ENCODE assay signal across 9 cellular contexts in the genomic region with DNA sequence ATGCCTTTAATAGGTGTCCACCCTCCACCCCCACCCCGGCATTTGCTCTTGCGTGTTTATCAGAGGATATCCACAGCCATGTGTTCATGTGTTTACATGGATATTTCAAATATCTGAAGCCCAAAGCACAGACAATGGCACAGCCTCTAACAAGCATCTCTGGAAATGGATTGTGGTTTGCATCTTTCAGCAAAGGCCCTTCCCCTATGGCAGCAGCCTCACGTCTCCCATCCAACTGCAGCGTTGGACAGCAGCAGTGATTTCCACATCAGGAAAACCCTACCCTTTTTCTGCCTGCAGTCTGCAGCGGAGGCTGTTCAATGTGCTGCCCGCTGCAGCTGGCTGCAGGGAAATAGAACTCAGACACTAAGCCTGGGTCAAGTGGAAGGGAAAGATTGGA. TPM values are rescaled to one million over a fixed set of nuclear protein-coding genes. Genes with fewer than 3 reads are reported as not detected.
DNase-seq lines count a peak whose midpoint lies in the region; ATAC-seq, FAIRE-seq and TF ChIP-seq lines count a peak whose summit lies in the region.
"Had no signal": no experiment of that assay in that cellular context is flagged by ENCODE, and none has a peak within 500 bp of the region (broad histone marks: within the 10 kb centered on the region; RNA-seq: fewer than 3 reads in every experiment).

No MANE protein-coding gene starts in this region.

- TF ChIP-seq POLR2A in gastroesophageal sphincter (IDR thresholded peaks at IDR 0.05), result no peak

- 81% methylated on average over 6 of the region's 6 CpGs for WGBS in SK-N-SH (ENCODE audit: low lambda C conversion rate)
- 20 to 43% methylated on average over 2 to 5 of the region's 6 CpGs for WGBS in gastroesophageal sphincter (ENCODE audit: low coverage in 1 of 2), 2 donors

- peaks cover 10% of the 10 kb centered on the region for H3F3A ChIP-seq in SK-N-SH (replicated peaks; ENCODE audit: insufficient read depth)

- CTCF ChIA-PET in SK-N-SH (lab: Yijun Ruan, JAX), result interaction anchor here (1.3 to 1.9 kb wide), 2 partner anchors 18 to 36 kb away, joined by 5 to 7 read pairs; no protein-coding TSS in a partner anchor
- CTCF ChIA-PET in activated CD4-positive, alpha-beta memory T cell treated with anti-CD3 and anti-CD28 coated beads for 36 hours (lab: Charles Lee), result no interaction called here

- no peaks in the 10 kb centered on the region for H3K27me3 ChIP-seq in SK-N-SH (ENCODE audit: insufficient read depth)
- H3K27me3 ChIP-seq in gastroesophageal sphincter, result peaks cover 38% of the 10 kb centered on the region

- peaks cover 33% of the 10 kb centered on the region for H3K4me1 Mint-ChIP-seq in activated CD4-positive, alpha-beta memory T cell treated with anti-CD3 and anti-CD28 coated beads for 36 hours (ENCODE audit: low read depth)

- no peak for TF ChIP-seq RAD21 in SK-N-SH (IDR thresholded peaks at IDR 0.05; ENCODE audit: low read length)

- intact Hi-C loops in kidney (cut with DNase I), result no loop called here
- intact Hi-C loops in activated CD4-positive, alpha-beta memory T cell treated with anti-CD3 and anti-CD28 coated beads for 36 hours (cut with micrococcal nuclease), result loop anchor here (5.0 to 10.0 kb wide), 2 partner anchors 173 to 386 kb away; partner anchors contain the start of genes IL24 and MAPKAPK2

- TF ChIP-seq EP300 in SK-N-SH (IDR thresholded peaks at IDR 0.05; ENCODE audit: borderline replicate concordance in 1 of 2, low read depth in 1 of 2, low read length in 1 of 2) (no peak), gastroesophageal sphincter (IDR thresholded peaks at IDR 0.05) (no peak)

- H3K36me3 ChIP-seq in SK-N-SH (replicated peaks in 1 of 2; ENCODE audit: control insufficient read depth in 1 of 2, insufficient read depth in 2 of 2, low read length in 1 of 2) (no peaks in the 10 kb centered on the region), gastroesophageal sphincter (no peaks in the 10 kb centered on the region), kidney (ENCODE audit: control insufficient read depth in 1 of 2, insufficient read depth in 2 of 2, low read length in 2 of 2) (no peaks in the 10 kb centered on the region)

- H4K20me1 ChIP-seq in SK-N-SH (ENCODE audit: insufficient read depth), result no peaks in the 10 kb centered on the region

- no peaks in the 10 kb centered on the region for H3K9me3 ChIP-seq in SK-N-SH
- H3K9me3 ChIP-seq in gastroesophageal sphincter, result no peaks in the 10 kb centered on the region
- H3K9me3 ChIP-seq in kidney (ENCODE audit: control insufficient read depth in 1 of 2, low read length in 2 of 2), result no peaks in the 10 kb centered on the region
- H3K9me3 ChIP-seq: A549 had no signal

- no peaks in the 10 kb centered on the region for H3K79me2 ChIP-seq in SK-N-SH (ENCODE audit: insufficient read depth)

- H3K4me3 Mint-ChIP-seq in activated CD4-positive, alpha-beta memory T cell treated with anti-CD3 and anti-CD28 coated beads for 36 hours, result no peak overlapping the region

- peaks cover 26% of the 10 kb centered on the region for H3K27me3 Mint-ChIP-seq in activated CD4-positive, alpha-beta memory T cell treated with anti-CD3 and anti-CD28 coated beads for 36 hours

- H3K27ac ChIP-seq in SK-N-SH (ENCODE audit: low read depth in 2 of 2, low read length in 1 of 2), result no peak overlapping the region
- H3K27ac ChIP-seq in gastroesophageal sphincter, result peak overlapping the region in 2 of 4 donors; percentile 6 to 61
- H3K27ac ChIP-seq in skin epidermis, result peak overlapping the region in 6 of 21 experiments; percentile 19 to 86 (median 73)
- no peak overlapping the region for H3K27ac ChIP-seq in kidney (ENCODE audit: low read depth in 2 of 2, low read length in 2 of 2)
- H3K27ac ChIP-seq: A549 had no signal

- TF ChIP-seq CTCF in SK-N-SH (IDR thresholded peaks at IDR 0.05), result no peak
- no peak for TF ChIP-seq CTCF in WI38 (IDR thresholded peaks at IDR 0.05; ENCODE audit: low read depth, low read length)
- TF ChIP-seq CTCF in gastroesophageal sphincter (IDR thresholded peaks at IDR 0.05), result no peak
- TF ChIP-seq CTCF in kidney (IDR thresholded peaks at IDR 0.05; ENCODE audit: borderline replicate concordance, extremely low read depth, insufficient read depth), result no peak

- no peak for ATAC-seq in SK-N-SH treated with all-trans-retinoic acid at 6 μM for 48 hours
- peak; percentile 26 for ATAC-seq in gastroesophageal sphincter
- ATAC-seq in HG02678 (IDR thresholded peaks at IDR 0.05; ENCODE audit: unreplicated experiment), result no peak
- ATAC-seq: A549 had no signal

- POLR2A ChIA-PET in SK-N-SH (lab: Yijun Ruan, JAX), result no interaction called here
- POLR2A ChIA-PET in activated CD4-positive, alpha-beta memory T cell treated with anti-CD3 and anti-CD28 coated beads for 36 hours (lab: Charles Lee), result no interaction called here

- FAIRE-seq in kidney (lab: Jason Lieb, UNC), result no peak
- FAIRE-seq: A549 had no signal

- DNase-seq in SK-N-SH (no peak), kidney (no peak)
- DNase-seq in activated CD4-positive, alpha-beta memory T cell treated with anti-CD3 and anti-CD28 coated beads for 36 hours, result no peak

- H2AFZ ChIP-seq in SK-N-SH (ENCODE audit: low read depth), result no peak overlapping the region

- H3K9me2 ChIP-seq in SK-N-SH, result no peaks in the 10 kb centered on the region

- no peaks in the 10 kb centered on the region for H3K36me3 Mint-ChIP-seq in activated CD4-positive, alpha-beta memory T cell treated with anti-CD3 and anti-CD28 coated beads for 36 hours

- H3K4me1 ChIP-seq in SK-N-SH (ENCODE audit: control insufficient read depth in 1 of 2, insufficient read depth in 2 of 2, low read depth in 1 of 2, low read length in 1 of 2) (peaks cover 18 to 21% of the 10 kb centered on the region in 2 experiments; a peak in 2 of 4 replicates), gastroesophageal sphincter (peaks cover 0 to 57% (median 10%) of the 10 kb centered on the region in 3 donors), kidney (ENCODE audit: control insufficient read depth in 1 of 2, insufficient read depth in 1 of 2, low read depth in 1 of 2, low read length in 2 of 2) (peaks cover 0 to 13% of the 10 kb centered on the region in 2 donors)

- peak overlapping the region; percentile 38; the same call in 1 of the 2 replicates for H3K4me2 ChIP-seq in SK-N-SH

- no peak overlapping the region for H3K4me3 ChIP-seq in SK-N-SH (ENCODE audit: low read depth in 2 of 2, low read length in 1 of 2)
- peak overlapping the region; percentile 60 for H3K4me3 ChIP-seq in WI38 (ENCODE audit: low read depth, low read length)
- H3K4me3 ChIP-seq in gastroesophageal sphincter, result peak overlapping the region in 1 of 2 donors; percentile 75
- peak overlapping the region in 4 of 7 experiments; percentile 68 to 82 (median 72) for H3K4me3 ChIP-seq in skin epidermis
- H3K4me3 ChIP-seq in kidney (ENCODE audit: low read length in 2 of 2), result peak overlapping the region in 1 of 2 donors; percentile 65
- H3K4me3 ChIP-seq: A549 had no signal

- no peak overlapping the region for H3K27ac Mint-ChIP-seq in activated CD4-positive, alpha-beta memory T cell treated with anti-CD3 and anti-CD28 coated beads for 36 hours

- H3K9me3 Mint-ChIP-seq in activated CD4-positive, alpha-beta memory T cell treated with anti-CD3 and anti-CD28 coated beads for 36 hours, result no peaks in the 10 kb centered on the region

- H3K9ac ChIP-seq in SK-N-SH, result no peak overlapping the region
- no peak overlapping the region for H3K9ac ChIP-seq in kidney (ENCODE audit: low read length in 2 of 2)

TF ChIP-seq in SK-N-SH treated with all-trans-retinoic acid at 6 μM for 48 hours, 23 proteins besides CTCF, POLR2A, EP300 and RAD21 (continues in another document):
- TF ChIP-seq ZFP3 (CRISPR knock-in tag; IDR thresholded peaks at IDR 0.05), result no peak
- TF ChIP-seq ESRRG (CRISPR knock-in tag; IDR thresholded peaks at IDR 0.05), result no peak
- no peak for TF ChIP-seq ZNF565 (CRISPR knock-in tag; conservative IDR thresholded peaks at IDR 0.05; ENCODE audit: low read depth)
- no peak for TF ChIP-seq ZFP30 (CRISPR knock-in tag; IDR thresholded peaks at IDR 0.05)
- no peak for TF ChIP-seq ISL1 (CRISPR knock-in tag; IDR thresholded peaks at IDR 0.05)
- no peak for TF ChIP-seq CSRNP3 (CRISPR knock-in tag; IDR thresholded peaks at IDR 0.05)
- TF ChIP-seq ZC3H10 (CRISPR knock-in tag; IDR thresholded peaks at IDR 0.05), result no peak
- TF ChIP-seq ZNF70 (CRISPR knock-in tag; IDR thresholded peaks at IDR 0.05), result no peak

RNA-seq across cellular contexts. Expression of gene RASSF5, which starts 1.6 kb away (rescaled TPM):
- 1.7 and 2.2 TPM in 2 replicates for polyA plus RNA-seq in SK-N-SH (2012; rRNA removed)
- polyA plus RNA-seq in SK-N-SH (2012; cell fraction: cytosol; rRNA removed), result 1.6 and 1.8 TPM in 2 replicates
- 4.4 and 5.0 TPM in 2 replicates for polyA plus RNA-seq in SK-N-SH (2012; cell fraction: nucleus; rRNA removed)
- total RNA-seq in gastroesophageal sphincter, result 10 to 100 TPM in 2 of 4 donors, 1 to 10 TPM in 2; 6.2 to 23.3 (median 8.5) TPM
- total RNA-seq in kidney, result 18.8 TPM
- polyA plus RNA-seq in kidney (ENCODE audit: insufficient read depth, low read depth, low replicate concordance), result 2.4 TPM
- 100 to 1,000 TPM; 203 TPM for total RNA-seq in activated CD4-positive, alpha-beta memory T cell treated with anti-CD3 and anti-CD28 coated beads for 36 hours

RNA-seq across cellular contexts. Expression of gene IKBKE, which starts 38.7 kb away (rescaled TPM):
- polyA plus RNA-seq in SK-N-SH (2012; rRNA removed) (14.2 and 14.5 TPM in 2 replicates), kidney (ENCODE audit: insufficient read depth, low read depth, low replicate concordance) (3.4 TPM)
- 6.8 and 10.4 TPM in 2 replicates for polyA plus RNA-seq in SK-N-SH (2012; cell fraction: cytosol; rRNA removed)
- 20.5 and 32.0 TPM in 2 replicates for polyA plus RNA-seq in SK-N-SH (2012; cell fraction: nucleus; rRNA removed)
- total RNA-seq in gastroesophageal sphincter (1 to 10 TPM; 2.2 to 3.9 (median 2.7) TPM), kidney (14.5 TPM)
- 10 to 100 TPM; 18.4 to 19.4 TPM for total RNA-seq in activated CD4-positive, alpha-beta memory T cell treated with anti-CD3 and anti-CD28 coated beads for 36 hours

Comparison
In these comparisons a context has a peak if more than half of its experiments do, and no peak if none do; other contexts are left out.
1. H3K4me3 ChIP-seq: peak in WI38 (single experiment) and skin epidermis (4 of 7); none in SK-N-SH (0 of 2).
2. RNA of gene RASSF5, which starts 1.6 kb away (total RNA-seq): 203 TPM in activated CD4-positive, alpha-beta memory T cell treated with anti-CD3 and anti-CD28 coated beads for 36 hours; 18.8 TPM in kidney (single experiment) and 6.2 to 23.3 TPM in gastroesophageal sphincter; every median in the first group is over 4 times any median in the second.